Comparison of ENCODE assay signal across 8 cellular contexts in genomic region chr11:2825261-2825885, GRCh38.
DNase-seq lines count a peak whose midpoint lies in the region; ATAC-seq, FAIRE-seq and TF ChIP-seq lines count a peak whose summit lies in the region.

No MANE protein-coding gene starts in this region.

- no peaks in the 10 kb centered on the region for H4K20me1 ChIP-seq in HepG2 (ENCODE audit: insufficient read depth, low read length)

- H3K4me1 ChIP-seq in HepG2 (ENCODE audit: insufficient read depth, low read length), result peaks cover 10% of the 10 kb centered on the region
- H3K4me1 ChIP-seq in suprapubic skin, result peaks cover 26% of the 10 kb centered on the region

- TF ChIP-seq EP300 in HepG2 (IDR thresholded peaks at IDR 0.05; ENCODE audit: low read depth in 2 of 2, low read length in 2 of 2) (no peak), HepG2 (CRISPR knock-in tag; IDR thresholded peaks at IDR 0.05; ENCODE audit: borderline replicate concordance) (no peak), suprapubic skin (IDR thresholded peaks at IDR 0.05) (peak; percentile 80)

- H2AFZ ChIP-seq in HepG2 (ENCODE audit: low read length), result no peak overlapping the region

- H3K79me2 ChIP-seq in HepG2 (ENCODE audit: insufficient read depth, low read length), result no peaks in the 10 kb centered on the region

- no peak for FAIRE-seq in HepG2 (lab: Jason Lieb, UNC)

- H3K4me1 Mint-ChIP-seq in HFFc6 (ENCODE audit: low read depth) (peaks cover 25% of the 10 kb centered on the region), chondrocyte (ENCODE audit: low read depth) (peaks cover 31% of the 10 kb centered on the region)
- no peaks in the 10 kb centered on the region for H3K4me1 Mint-ChIP-seq in activated CD4-positive, alpha-beta T cell treated with anti-CD3 and anti-CD28 coated beads, Interleukin-2, amount 10 ng/mL, durations not matched to agents 24 days and 14 days

- DNase-seq in HFFc6 (peak; percentile 64), chondrocyte (ENCODE audit: low spot score) (no peak), HepG2 (ENCODE audit: low spot score) (peak; percentile 21), suprapubic skin (ENCODE audit: low spot score in 2 of 2) (peak; percentile 93 to 94), GM10266 (ENCODE audit: extremely low spot score) (no peak)
- no peak for DNase-seq in activated CD4-positive, alpha-beta T cell treated with anti-CD3 and anti-CD28 coated beads, Interleukin-2, amount 10 ng/mL, durations not matched to agents 24 days and 14 days

- TF ChIP-seq POLR2A in HepG2 (IDR thresholded peaks at IDR 0.05; ENCODE audit: insufficient read depth in 1 of 2, low read depth in 2 of 2, low read length in 2 of 2) (no peak), suprapubic skin (IDR thresholded peaks at IDR 0.05) (no peak)

- peaks cover 17% of the 10 kb centered on the region for H3K27me3 Mint-ChIP-seq in HFFc6 (ENCODE audit: insufficient read depth)
- H3K27me3 Mint-ChIP-seq in chondrocyte (ENCODE audit: low read depth), result no peaks in the 10 kb centered on the region
- H3K27me3 Mint-ChIP-seq in activated CD4-positive, alpha-beta T cell treated with anti-CD3 and anti-CD28 coated beads, Interleukin-2, amount 10 ng/mL, durations not matched to agents 24 days and 14 days, result no peaks in the 10 kb centered on the region

- intact Hi-C loops in HepG2 (cut with micrococcal nuclease; ENCODE audit: unreplicated experiment), result no loop called here
- intact Hi-C loops in activated CD4-positive, alpha-beta T cell treated with anti-CD3 and anti-CD28 coated beads, Interleukin-2, amount 10 ng/mL, durations not matched to agents 24 days and 14 days (cut with micrococcal nuclease), result no loop called here

- H3K36me3 Mint-ChIP-seq in HFFc6 (ENCODE audit: low read depth) (peaks cover 42% of the 10 kb centered on the region), chondrocyte (ENCODE audit: low read depth) (peaks cover 25% of the 10 kb centered on the region)
- peaks cover 4% of the 10 kb centered on the region for H3K36me3 Mint-ChIP-seq in activated CD4-positive, alpha-beta T cell treated with anti-CD3 and anti-CD28 coated beads, Interleukin-2, amount 10 ng/mL, durations not matched to agents 24 days and 14 days (ENCODE audit: low read depth)

- no peak overlapping the region for H3K9ac ChIP-seq in HepG2 (ENCODE audit: insufficient read depth, low read depth, low read length)

- H3K27ac Mint-ChIP-seq in HFFc6, result peak overlapping the region; percentile 97
- H3K27ac Mint-ChIP-seq in chondrocyte (ENCODE audit: unreplicated experiment), result peak overlapping the region; percentile 94
- H3K27ac Mint-ChIP-seq in activated CD4-positive, alpha-beta T cell treated with anti-CD3 and anti-CD28 coated beads, Interleukin-2, amount 10 ng/mL, durations not matched to agents 24 days and 14 days, result no peak overlapping the region

- BruUV-seq in HepG2 (replicated peaks; lab: Mats Ljungman, UMichigan), result no TSS peak

- 18% methylated on average over 17 of the region's 22 CpGs for WGBS in HepG2 (ENCODE audit: low lambda C conversion rate)
- WGBS in suprapubic skin, result 28% methylated on average over 18 of the region's 22 CpGs

- TF ChIP-seq RAD21 in HepG2 (CRISPR knock-in tag; IDR thresholded peaks at IDR 0.05), result no peak

- ATAC-seq in HepG2 (peak; percentile 29), GM18867 (IDR thresholded peaks at IDR 0.05; ENCODE audit: unreplicated experiment) (no peak), GM21381 (IDR thresholded peaks at IDR 0.05; ENCODE audit: unreplicated experiment) (no peak)

- CTCF ChIA-PET in HepG2 (lab: Yijun Ruan, JAX; ENCODE audit: low intra/inter-chr PET ratio, low total read pairs), result no interaction called here

- TF ChIP-seq CTCF in HFFc6 (IDR thresholded peaks at IDR 0.05), result peak; percentile 56
- TF ChIP-seq CTCF in chondrocyte (IDR thresholded peaks at IDR 0.05), result peak; percentile 31
- no peak for TF ChIP-seq CTCF in HepG2 (CRISPR knock-in tag; IDR thresholded peaks at IDR 0.05)
- TF ChIP-seq CTCF in suprapubic skin (IDR thresholded peaks at IDR 0.05), result no peak
- no peak for TF ChIP-seq CTCF in GM10266 (IDR thresholded peaks at IDR 0.05; ENCODE audit: control insufficient read depth, insufficient read depth, low read depth, missing control alignments)

- H3K9me3 Mint-ChIP-seq in HFFc6 (peaks cover 44% of the 10 kb centered on the region), chondrocyte (ENCODE audit: low read depth) (peaks cover 40% of the 10 kb centered on the region)
- H3K9me3 Mint-ChIP-seq in activated CD4-positive, alpha-beta T cell treated with anti-CD3 and anti-CD28 coated beads, Interleukin-2, amount 10 ng/mL, durations not matched to agents 24 days and 14 days, result peaks cover 47% of the 10 kb centered on the region

- peak overlapping the region; percentile 3; the same call in 1 of the 2 replicates for H3K4me2 ChIP-seq in HepG2 (ENCODE audit: low read depth, low read length)

- H3K4me3 Mint-ChIP-seq in HFFc6 (peak overlapping the region; percentile 82), chondrocyte (ENCODE audit: unreplicated experiment) (peak overlapping the region; percentile 31)
- no peak overlapping the region for H3K4me3 Mint-ChIP-seq in activated CD4-positive, alpha-beta T cell treated with anti-CD3 and anti-CD28 coated beads, Interleukin-2, amount 10 ng/mL, durations not matched to agents 24 days and 14 days

- POLR2A ChIA-PET in HepG2 (lab: Yijun Ruan, JAX), result no interaction called here

- H3K27ac ChIP-seq in HepG2 (ENCODE audit: extremely low read length, insufficient read depth, low read length), result no peak overlapping the region
- H3K27ac ChIP-seq in suprapubic skin, result peak overlapping the region; percentile 82

- H3K27me3 ChIP-seq in HepG2 (ENCODE audit: control insufficient read depth in 1 of 2, insufficient read depth in 2 of 2, low read length in 2 of 2), result peaks cover 1 to 79% of the 10 kb centered on the region in 2 experiments; a peak in 4 of 5 replicates
- no peaks in the 10 kb centered on the region for H3K27me3 ChIP-seq in suprapubic skin

- in situ Hi-C loops in HepG2 (cut with HindIII; ENCODE audit: extremely low pct_ligation_motif_present, low pct_unique_long_range_greater_than_20kb), result no loop called here

- peaks cover 29% of the 10 kb centered on the region for H3K9me3 ChIP-seq in HepG2 (ENCODE audit: low read length)
- no peaks in the 10 kb centered on the region for H3K9me3 ChIP-seq in suprapubic skin

- no peak overlapping the region; a peak in 1 of 6 replicates for H3K4me3 ChIP-seq in HepG2 (replicated peaks in 1 of 3; ENCODE audit: insufficient read depth in 1 of 3, low read depth in 2 of 3, low read length in 3 of 3)
- H3K4me3 ChIP-seq in suprapubic skin, result peak overlapping the region; percentile 26

- no peaks in the 10 kb centered on the region for H3K36me3 ChIP-seq in HepG2 (replicated peaks in 1 of 2; ENCODE audit: control insufficient read depth in 1 of 2, insufficient read depth in 2 of 2, low read length in 2 of 2)
- no peaks in the 10 kb centered on the region for H3K36me3 ChIP-seq in suprapubic skin

TF ChIP-seq in HepG2, 621 proteins besides CTCF, POLR2A, EP300 and RAD21:
- 0 out of 2 replicates have a peak, but pooled peaks have one; percentile 2 for TF ChIP-seq GABPB1 (CRISPR knock-in tag; IDR thresholded peaks at IDR 0.05)
- no peak for TF ChIP-seq ESRRA (CRISPR knock-in tag; IDR thresholded peaks at IDR 0.05; ENCODE audit: low read depth)
- no peak for TF ChIP-seq ZNF784 (CRISPR knock-in tag; IDR thresholded peaks at IDR 0.05; ENCODE audit: borderline replicate concordance)
- 0 out of 2 replicates have a peak, but pooled peaks have one; percentile 11 for TF ChIP-seq HNRNPL (IDR thresholded peaks at IDR 0.05; ENCODE audit: low read depth, low read length)
- TF ChIP-seq HNRNPLL (IDR thresholded peaks at IDR 0.05; ENCODE audit: low read depth, low read length, poor library complexity, severe bottlenecking), result no peak
- TF ChIP-seq, protein P1, sequence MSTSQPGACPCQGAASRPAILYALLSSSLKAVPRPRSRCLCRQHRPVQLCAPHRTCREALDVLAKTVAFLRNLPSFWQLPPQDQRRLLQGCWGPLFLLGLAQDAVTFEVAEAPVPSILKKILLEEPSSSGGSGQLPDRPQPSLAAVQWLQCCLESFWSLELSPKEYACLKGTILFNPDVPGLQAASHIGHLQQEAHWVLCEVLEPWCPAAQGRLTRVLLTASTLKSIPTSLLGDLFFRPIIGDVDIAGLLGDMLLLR (CRISPR knock-in tag; IDR thresholded peaks at IDR 0.05), result no peak
- no peak for TF ChIP-seq TAF1 (CRISPR knock-in tag; IDR thresholded peaks at IDR 0.05)

Comparison
In these comparisons a context has a peak if more than half of its experiments do, and no peak if none do; other contexts are left out.
1. DNase-seq: peak in HFFc6 (single experiment), HepG2 (single experiment) and suprapubic skin (2 of 2); none in chondrocyte (single experiment), GM10266 (single experiment) and activated CD4-positive, alpha-beta T cell treated with anti-CD3 and anti-CD28 coated beads, Interleukin-2, amount 10 ng/mL, durations not matched to agents 24 days and 14 days (single experiment).
2. CTCF ChIP-seq: peak in HFFc6 (single experiment) and chondrocyte (single experiment); none in HepG2 (single experiment), suprapubic skin (0 of 2) and GM10266 (single experiment).